Comparison of ENCODE assay signal across 1 cellular context in genomic region chr17:30291571-30292489, GRCh38.
A peak's percentile ranks its signal among the peaks of the same experiment; 100 is the strongest.
TF ChIP-seq lines count a peak whose summit lies in the region.

Gene BLMH (minus strand): TSS chr17:30291944. CDS start chr17:30291819, 125 bp downstream.

TF ChIP-seq in A549, 52 proteins besides CTCF, POLR2A, EP300 and RAD21 (continued from another document):
- TF ChIP-seq PHF8 (IDR thresholded peaks at IDR 0.05; ENCODE audit: borderline replicate concordance, low read depth) (peak; percentile 96), ZFP36 (IDR thresholded peaks at IDR 0.05; ENCODE audit: borderline replicate concordance, partially characterized antibody) (no peak), FOXS1 (CRISPR knock-in tag; IDR thresholded peaks at IDR 0.05) (no peak), HOXA7 (CRISPR knock-in tag; IDR thresholded peaks at IDR 0.05) (no peak), BCL3 (IDR thresholded peaks at IDR 0.05) (peak; percentile 77; the same call in 1 of the 3 replicates), ATOH8 (CRISPR knock-in tag; IDR thresholded peaks at IDR 0.05; ENCODE audit: low read depth) (no peak; the same call in 1 of the 2 replicates), CBX2 (IDR thresholded peaks at IDR 0.05; ENCODE audit: borderline replicate concordance, low read depth) (no peak), JUN (IDR thresholded peaks at IDR 0.05) (peak; percentile 36 to 91; a peak in 3 of 5 replicates), BHLHE40 (IDR thresholded peaks at IDR 0.05; ENCODE audit: low read depth, low read length) (no peak)
